ENCODE assay signal across 9 cellular contexts in the genomic region with DNA sequence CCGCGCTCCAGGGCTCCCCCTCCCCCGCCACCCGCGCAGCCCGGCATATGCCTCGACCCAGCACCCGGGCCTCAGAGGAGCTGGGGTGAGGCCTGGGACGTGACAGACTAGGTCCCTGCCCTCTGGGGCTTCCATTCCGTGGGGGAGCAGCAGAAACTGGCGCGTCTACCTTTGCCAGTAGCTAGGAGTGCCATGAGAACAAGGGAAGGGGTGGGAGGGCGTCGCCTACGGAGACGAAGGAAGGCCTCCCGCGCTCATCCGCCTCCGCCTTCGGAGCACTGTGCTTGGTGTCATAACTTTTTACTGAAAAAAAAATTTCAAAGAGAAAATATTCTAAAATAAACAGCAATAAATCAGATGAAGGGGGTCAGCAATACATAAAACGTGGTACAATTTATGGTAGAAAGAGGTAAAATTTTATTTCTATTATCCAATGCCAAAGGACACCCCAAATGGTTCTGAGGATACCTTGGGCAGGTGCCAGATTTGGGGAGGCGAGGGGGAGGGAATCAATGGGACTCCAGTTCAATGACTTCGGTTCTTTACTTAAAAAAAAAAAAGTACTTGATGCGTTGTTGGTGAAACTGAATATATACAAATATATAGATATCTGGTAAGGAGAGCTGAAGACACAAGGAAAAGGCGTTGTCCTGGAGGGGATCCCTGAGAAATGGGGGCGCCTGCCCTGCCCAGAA. TPM values are rescaled to one million over a fixed set of nuclear protein-coding genes. Genes with fewer than 3 reads are reported as not detected.
DNase-seq lines count a peak whose midpoint lies in the region; ATAC-seq and TF ChIP-seq lines count a peak whose summit lies in the region.
"Had no signal": no experiment of that assay in that cellular context is flagged by ENCODE, and none has a peak within 500 bp of the region (broad histone marks: within the 10 kb centered on the region; RNA-seq: fewer than 3 reads in every experiment).

No MANE protein-coding gene starts in this region.

- CTCF ChIA-PET in activated CD4-positive, alpha-beta memory T cell treated with anti-CD3 and anti-CD28 coated beads for 36 hours (lab: Charles Lee) = interaction anchor here (0.5 to 7.5 kb wide), 6 partner anchors 9 to 365 kb away, joined by 3 to 110 read pairs (median 14); no protein-coding TSS in a partner anchor
- CTCF ChIA-PET in RWPE1 (lab: Yijun Ruan, JAX) = interaction anchor here (0.6 to 2.9 kb wide), 7 partner anchors 9 to 183 kb away, joined by 3 to 32 read pairs (median 3); no protein-coding TSS in a partner anchor

- no peaks in the 10 kb centered on the region for H3K9me3 Mint-ChIP-seq in activated CD4-positive, alpha-beta memory T cell treated with anti-CD3 and anti-CD28 coated beads for 36 hours

- no peaks in the 10 kb centered on the region for H3K36me3 Mint-ChIP-seq in activated CD4-positive, alpha-beta memory T cell treated with anti-CD3 and anti-CD28 coated beads for 36 hours

- peak overlapping the region; percentile 60 for H3K27ac Mint-ChIP-seq in activated CD4-positive, alpha-beta memory T cell treated with anti-CD3 and anti-CD28 coated beads for 36 hours

- no peaks in the 10 kb centered on the region for H3K27me3 Mint-ChIP-seq in activated CD4-positive, alpha-beta memory T cell treated with anti-CD3 and anti-CD28 coated beads for 36 hours

- no peaks in the 10 kb centered on the region for H3K9me3 ChIP-seq in prostate gland

- H3K4me1 Mint-ChIP-seq in activated CD4-positive, alpha-beta memory T cell treated with anti-CD3 and anti-CD28 coated beads for 36 hours (ENCODE audit: low read depth) = peaks cover 10% of the 10 kb centered on the region

- POLR2A ChIA-PET in activated CD4-positive, alpha-beta memory T cell treated with anti-CD3 and anti-CD28 coated beads for 36 hours (lab: Charles Lee) = interaction anchor here (1.3 to 2.6 kb wide), 4 partner anchors 10 to 310 kb away, joined by 3 to 30 read pairs (median 9); partner anchors contain the start of gene WAPL
- POLR2A ChIA-PET in RWPE1 (lab: Yijun Ruan, JAX; ENCODE audit: low non-redundant PET) = no interaction called here

- DNase-seq in H7 (peak; percentile 78), fibroblast of villous mesenchyme (ENCODE audit: low read depth) (no peak), prostate gland (ENCODE audit: low spot score) (no peak), RWPE1 (ENCODE audit: low spot score) (no peak), SIG-M5 (lab: John Stamatoyannopoulos, UW) (no peak)
- peak; percentile 35 for DNase-seq in activated CD4-positive, alpha-beta memory T cell treated with anti-CD3 and anti-CD28 coated beads for 36 hours

- no peaks in the 10 kb centered on the region for H3K4me1 ChIP-seq in prostate gland (replicated peaks)

- intact Hi-C loops in activated CD4-positive, alpha-beta memory T cell treated with anti-CD3 and anti-CD28 coated beads for 36 hours (cut with micrococcal nuclease) = loop anchor here (5.0 kb wide), 2 partner anchors 46 to 136 kb away; no protein-coding TSS in a partner anchor
- intact Hi-C loops in prostate gland (cut with DNase I) = loop anchor here (5.0 kb wide), 1 partner anchor 121 kb away; the partner anchor contains the start of gene WAPL

- TF ChIP-seq CTCF in fibroblast of villous mesenchyme (IDR thresholded peaks at IDR 0.05; ENCODE audit: insufficient read depth, low read depth, low read length) (no peak), prostate gland (IDR thresholded peaks at IDR 0.05) (no peak), RWPE1 (conservative IDR thresholded peaks at IDR 0.05; ENCODE audit: low read depth) (no peak)

- H3K27ac ChIP-seq in prostate gland = peak overlapping the region in 1 of 2 donors; percentile 82
- no peak overlapping the region for H3K27ac ChIP-seq in RWPE1

- TF ChIP-seq POLR2A in prostate gland (IDR thresholded peaks at IDR 0.05) = no peak

- H3K27me3 ChIP-seq in H7 (ENCODE audit: control insufficient read depth, insufficient read depth, low read length) (peaks cover 34% of the 10 kb centered on the region), prostate gland (replicated peaks; ENCODE audit: insufficient read depth) (no peaks in the 10 kb centered on the region)

- peak overlapping the region; percentile 79 for H3K4me3 ChIP-seq in H7 (ENCODE audit: insufficient read depth, low read depth, low read length)
- peak overlapping the region; percentile 68 for H3K4me3 ChIP-seq in fibroblast of villous mesenchyme (ENCODE audit: low read depth, low read length)
- H3K4me3 ChIP-seq in prostate gland = peak overlapping the region; percentile 44 to 59

- ATAC-seq in GM19395 (IDR thresholded peaks at IDR 0.05; ENCODE audit: unreplicated experiment) = no peak
- no peak for ATAC-seq in GM21576 (IDR thresholded peaks at IDR 0.05; ENCODE audit: unreplicated experiment)

- 10% methylated on average over 27 of the region's 27 CpGs for WGBS in prostate gland

- H3K4me3 Mint-ChIP-seq in activated CD4-positive, alpha-beta memory T cell treated with anti-CD3 and anti-CD28 coated beads for 36 hours = peak overlapping the region; percentile 89

- H3K36me3 ChIP-seq in H7 (replicated peaks; ENCODE audit: control insufficient read depth, insufficient read depth, low read length) (no peaks in the 10 kb centered on the region), prostate gland (no peaks in the 10 kb centered on the region)

RNA-seq across cellular contexts. Expression of gene GRID1, which starts 35.1 kb away (rescaled TPM):
- 0.22 and 0.31 TPM in 2 replicates for total RNA-seq in H7 (2014; rRNA removed; shearing (Covaris generic))
- total RNA-seq in activated CD4-positive, alpha-beta memory T cell treated with anti-CD3 and anti-CD28 coated beads for 36 hours = not detected
- total RNA-seq in fibroblast of villous mesenchyme (under 0.01 TPM in 1 of 2 replicates, not detected in the other), prostate gland (1 to 10 TPM; 1.0 to 10.0 TPM)
- total RNA-seq: T-helper 2 cell treated with Interferon-gamma antibody and Interleukin-4, amounts not matched to agents 100 ng/mL and 5 ng/mL, for 36 hours had no signal

Comparison
In these comparisons a context has a peak if more than half of its experiments do, and no peak if none do; other contexts are left out.
1. DNase-seq: peak in H7 (single experiment) and activated CD4-positive, alpha-beta memory T cell treated with anti-CD3 and anti-CD28 coated beads for 36 hours (single experiment); none in fibroblast of villous mesenchyme (single experiment), prostate gland (single experiment), RWPE1 (single experiment) and SIG-M5 (single experiment).
2. Peak in every context shown above with its lines, with median percentiles within 50 percentile points of each other: H3K4me3 ChIP-seq.